15 cellular contexts compared by ENCODE assay signal in the genomic region with DNA sequence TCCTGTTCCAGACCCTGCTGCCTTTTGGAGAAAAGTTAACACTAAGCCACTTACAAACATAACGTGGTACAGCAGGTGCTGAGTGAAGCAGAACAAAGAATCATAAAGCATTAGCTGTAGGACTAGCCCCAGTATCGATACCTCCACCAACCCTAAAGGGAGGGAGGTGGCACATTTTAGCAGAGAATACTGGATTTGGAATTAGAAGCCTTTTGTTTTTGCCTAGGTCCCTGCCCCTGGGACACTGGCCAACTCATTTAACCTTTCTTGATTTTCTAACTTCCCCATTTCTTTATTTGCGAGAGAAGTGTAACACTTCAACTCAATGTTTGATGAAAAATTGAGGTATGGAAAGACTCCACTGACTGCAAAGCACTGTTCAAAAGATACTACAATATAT.
"Had no signal": no experiment of that assay in that cellular context is flagged by ENCODE, and none has a peak within 500 bp of the region (broad histone marks: within the 10 kb centered on the region; RNA-seq: fewer than 3 reads in every experiment).

No MANE protein-coding gene starts in this region.

- H3K27me3 Mint-ChIP-seq: activated CD4-positive, alpha-beta T cell treated with anti-CD3 and anti-CD28 coated beads for 36 hours had no signal

- H3K4me1 Mint-ChIP-seq: activated CD4-positive, alpha-beta T cell treated with anti-CD3 and anti-CD28 coated beads for 36 hours; activated naive CD8-positive, alpha-beta T cell treated with anti-CD3 and anti-CD28 coated beads, Interleukin-2, amount 50 U/mL, for 24 hours had no signal

- DNase-seq: activated CD4-positive, alpha-beta T cell treated with anti-CD3 and anti-CD28 coated beads for 36 hours; activated CD8-positive, alpha-beta memory T cell treated with anti-CD3 and anti-CD28 coated beads, Interleukin-2, amount 50 U/mL, for 48 hours; activated CD8-positive, alpha-beta T cell treated with anti-CD3 and anti-CD28 coated beads, Interleukin-2, amount 10 ng/mL, durations not matched to agents 7 days and 5 days; activated naive CD4-positive, alpha-beta T cell; activated naive CD8-positive, alpha-beta T cell treated with anti-CD3 and anti-CD28 coated beads, Interleukin-2, amount 50 U/mL, for 24 hours; effector CD8-positive, alpha-beta T cell; foreskin melanocyte; heart left ventricle; left colon; naive thymus-derived CD8-positive, alpha-beta T cell; posterior cingulate gyrus; stimulated activated CD4-positive, alpha-beta T cell treated with anti-CD3 and anti-CD28 coated beads, Interleukin-4, amount 100 ng/mL, for 4 hours had no signal

- H3K27ac ChIP-seq: coronary artery, heart left ventricle, skin epidermis, VCaP had no signal

- H3K27ac Mint-ChIP-seq: activated CD4-positive, alpha-beta T cell treated with anti-CD3 and anti-CD28 coated beads for 36 hours; activated CD8-positive, alpha-beta T cell treated with anti-CD3 and anti-CD28 coated beads, Interleukin-2, amount 10 ng/mL, durations not matched to agents 7 days and 5 days; activated naive CD8-positive, alpha-beta T cell treated with anti-CD3 and anti-CD28 coated beads, Interleukin-2, amount 50 U/mL, for 24 hours had no signal

- ATAC-seq: activated CD4-positive, alpha-beta T cell treated with anti-CD3 and anti-CD28 coated beads for 36 hours; activated CD8-positive, alpha-beta T cell treated with anti-CD3 and anti-CD28 coated beads, Interleukin-2, amount 10 ng/mL, durations not matched to agents 7 days and 5 days; activated naive CD8-positive, alpha-beta T cell treated with anti-CD3 and anti-CD28 coated beads, Interleukin-2, amount 50 U/mL, for 24 hours; heart left ventricle; left colon; naive thymus-derived CD8-positive, alpha-beta T cell had no signal

- H3K27me3 ChIP-seq: heart left ventricle had no signal

- H3K4me3 ChIP-seq: coronary artery, heart left ventricle, skin epidermis had no signal

- H3K4me3 Mint-ChIP-seq: activated CD4-positive, alpha-beta T cell treated with anti-CD3 and anti-CD28 coated beads for 36 hours; activated CD8-positive, alpha-beta T cell treated with anti-CD3 and anti-CD28 coated beads, Interleukin-2, amount 10 ng/mL, durations not matched to agents 7 days and 5 days; activated naive CD8-positive, alpha-beta T cell treated with anti-CD3 and anti-CD28 coated beads, Interleukin-2, amount 50 U/mL, for 24 hours; naive thymus-derived CD8-positive, alpha-beta T cell had no signal
